Comparison of ENCODE assay signal across 1 cellular context in genomic region chr6:32195902-32196681, GRCh38.
A peak's percentile ranks its signal among the peaks of the same experiment; 100 is the strongest.
TF ChIP-seq lines count a peak whose summit lies in the region.

No MANE protein-coding gene starts in this region.

TF ChIP-seq in GM12878, 131 proteins besides CTCF, POLR2A, EP300 and RAD21 (continued from another document):
- TF ChIP-seq ZBTB11 (CRISPR knock-in tag; IDR thresholded peaks at IDR 0.05) (no peak), E2F8 (IDR thresholded peaks at IDR 0.05; ENCODE audit: low read depth, partially characterized antibody) (peak; percentile 84), SMAD5 (IDR thresholded peaks at IDR 0.05; ENCODE audit: low read depth) (peak; percentile 75; the same call in 1 of the 2 replicates), IKZF1 (conservative IDR thresholded peaks at IDR 0.05) (peak; percentile 95), SUZ12 (IDR thresholded peaks at IDR 0.05; ENCODE audit: unreplicated experiment) (no peak), MYC (IDR thresholded peaks at IDR 0.05; ENCODE audit: insufficient read depth, insufficient read length, insufficient replicate concordance, low read length, severe bottlenecking) (no peak), GATAD2B (conservative IDR thresholded peaks at IDR 0.05; ENCODE audit: low read depth) (peak; percentile 97), ZNF274 (IDR thresholded peaks at IDR 0.05; ENCODE audit: insufficient read depth, insufficient read length) (no peak), SKIL (IDR thresholded peaks at IDR 0.05; ENCODE audit: low read depth, poor library complexity, severe bottlenecking) (peak; percentile 68), HCFC1 (IDR thresholded peaks at IDR 0.05; ENCODE audit: low read length) (peak; percentile 63), ESRRA (IDR thresholded peaks at IDR 0.05; ENCODE audit: low read length) (no peak), HDGF (IDR thresholded peaks at IDR 0.05) (no peak; the same call in 1 of the 2 replicates)
